Comparison of ENCODE assay signal across 11 cellular contexts in the genomic region with DNA sequence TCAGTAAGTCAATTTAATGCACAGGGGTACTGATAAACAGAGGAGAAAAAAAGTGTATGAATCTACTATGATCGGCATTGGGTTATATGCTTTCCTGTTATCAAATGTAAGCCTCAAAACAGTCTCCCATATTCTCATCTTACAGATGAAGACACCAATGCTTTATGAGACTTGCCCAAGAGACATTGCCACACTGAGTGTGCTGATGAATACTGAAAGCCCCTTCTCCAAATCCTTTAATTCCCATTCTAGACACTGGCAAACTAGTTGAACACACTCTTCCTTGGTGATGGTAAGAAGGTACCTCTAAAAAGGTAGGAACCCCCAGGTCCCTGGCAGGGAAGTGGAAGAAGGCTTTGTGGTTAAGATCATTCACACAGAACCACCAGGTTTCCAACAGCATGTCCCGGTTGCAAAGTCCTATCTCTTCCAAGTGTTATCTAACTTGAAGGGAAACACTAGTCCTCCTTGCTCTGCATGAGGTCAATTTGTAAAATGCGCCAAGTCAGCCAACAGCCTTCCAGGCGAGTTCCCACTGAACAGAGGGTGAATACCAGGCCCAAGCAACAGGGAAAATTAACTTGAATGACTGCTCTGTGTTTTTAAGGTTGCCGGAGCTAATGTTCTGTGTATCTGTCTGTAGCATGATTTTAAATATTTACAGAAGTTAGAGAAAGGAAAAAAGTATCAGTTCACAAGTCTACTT. TPM values are rescaled to one million over a fixed set of nuclear protein-coding genes. Genes with fewer than 3 reads are reported as not detected.
DNase-seq lines count a peak whose midpoint lies in the region; ATAC-seq lines count a peak whose summit lies in the region.
"Had no signal": no experiment of that assay in that cellular context is flagged by ENCODE, and none has a peak within 500 bp of the region (broad histone marks: within the 10 kb centered on the region; RNA-seq: fewer than 3 reads in every experiment).

No MANE protein-coding gene starts in this region.

- H2BK120ac ChIP-seq in neuronal stem cell (ENCODE audit: low read depth, low read length), result no peak overlapping the region

- no peak overlapping the region for H4K91ac ChIP-seq in neuronal stem cell (ENCODE audit: low read depth, low read length, poor library complexity)

- no CpG with 5 or more reads among the region's 5 CpGs for WGBS in neuronal stem cell (ENCODE audit: extremely low coverage in 2 of 2, insufficient read length in 2 of 2, insufficient replicate concordance in 1 of 2), 2 donors

- no peak overlapping the region for H4K8ac ChIP-seq in neuronal stem cell (ENCODE audit: low read depth, low read length)

- ATAC-seq in Right ventricle myocardium superior (ENCODE audit: poor library complexity) (peak; percentile 7), GM21786 (IDR thresholded peaks at IDR 0.05; ENCODE audit: unreplicated experiment) (no peak)

- DNase-seq in EH (ENCODE audit: low read depth), result peak; percentile 36
- peak; percentile 24 for DNase-seq in adipocyte (ENCODE audit: low read depth)
- no peak for DNase-seq in Right ventricle myocardium superior
- DNase-seq in pons (ENCODE audit: low spot score), result peak; percentile 47
- DNase-seq in NCI-H1105 (lab: John Stamatoyannopoulos, UW), result no peak
- no peak for DNase-seq in NCI-H82 treated with DMSO at 0.1 percent for 48 hours (lab: John Stamatoyannopoulos, UW; ENCODE audit: unreplicated experiment)
- no peak for DNase-seq in neuronal stem cell (ENCODE audit: low spot score)
- DNase-seq: activated naive CD4-positive, alpha-beta T cell treated with anti-CD3 and anti-CD28 coated beads, Interleukin-2, amount 10 ng/mL, durations not matched to agents 7 days and 5 days had no signal

- no peak overlapping the region for H3K18ac ChIP-seq in neuronal stem cell (ENCODE audit: low read length)

- H2AFZ ChIP-seq in neuronal stem cell (ENCODE audit: low read length), result no peak overlapping the region

- H3K4me3 ChIP-seq in adipocyte (ENCODE audit: low read length) (peak overlapping the region; percentile 30), neuronal stem cell (ENCODE audit: low read length in 2 of 2) (no peak overlapping the region)

- no peak overlapping the region for H2BK15ac ChIP-seq in neuronal stem cell (ENCODE audit: low read length)

- no peak overlapping the region for H2BK12ac ChIP-seq in neuronal stem cell (ENCODE audit: low read length)

- no peaks in the 10 kb centered on the region for H3K9me3 ChIP-seq in adipocyte (ENCODE audit: control insufficient read depth, low read length)
- no peaks in the 10 kb centered on the region for H3K9me3 ChIP-seq in neuronal stem cell (replicated peaks in 1 of 2; ENCODE audit: control insufficient read depth in 2 of 2, insufficient read depth in 1 of 2, low read depth in 1 of 2, low read length in 2 of 2)

- H3K27me3 ChIP-seq in adipocyte (replicated peaks; ENCODE audit: control insufficient read depth, insufficient read depth, low read length), result no peaks in the 10 kb centered on the region
- H3K27me3 ChIP-seq in neuronal stem cell (ENCODE audit: control insufficient read depth in 3 of 3, insufficient read depth in 3 of 3, low read depth in 1 of 3, low read length in 3 of 3), result no peaks in the 10 kb centered on the region

- no peak overlapping the region for H3K27ac ChIP-seq in neuronal stem cell (replicated peaks; ENCODE audit: low read length)
- H3K27ac ChIP-seq: epithelial cell of prostate, VCaP had no signal

- H3K79me1 ChIP-seq in neuronal stem cell (ENCODE audit: low read depth, low read length), result no peaks in the 10 kb centered on the region

- no peak overlapping the region for H3K4me2 ChIP-seq in neuronal stem cell (ENCODE audit: insufficient read depth, low read length, poor library complexity, severe bottlenecking)

- peak overlapping the region; percentile 24 for H3K9ac ChIP-seq in adipocyte (ENCODE audit: low read length)
- H3K9ac ChIP-seq in neuronal stem cell (ENCODE audit: low read depth, low read length, poor library complexity), result no peak overlapping the region

- no peak overlapping the region for H2BK5ac ChIP-seq in neuronal stem cell (ENCODE audit: low read length)

- H2AK5ac ChIP-seq in neuronal stem cell (ENCODE audit: low read depth, low read length), result no peak overlapping the region

- no peak overlapping the region for H3K23ac ChIP-seq in neuronal stem cell (ENCODE audit: low read depth, low read length, poor library complexity)

- no peak overlapping the region for H3K14ac ChIP-seq in neuronal stem cell (ENCODE audit: low read length)

- H3K4me1 ChIP-seq in adipocyte (ENCODE audit: control insufficient read depth, insufficient read depth, low read length), result peaks cover 55% of the 10 kb centered on the region
- H3K4me1 ChIP-seq in neuronal stem cell (ENCODE audit: control insufficient read depth in 2 of 2, insufficient read depth in 1 of 2, low read depth in 1 of 2, low read length in 2 of 2), result peaks cover 10 to 19% of the 10 kb centered on the region in 2 donors

- H3K36me3 ChIP-seq in adipocyte (ENCODE audit: control insufficient read depth, insufficient read depth, low read length, severe bottlenecking), result peaks cover 8% of the 10 kb centered on the region
- H3K36me3 ChIP-seq in neuronal stem cell (replicated peaks in 1 of 2; ENCODE audit: control insufficient read depth in 2 of 2, insufficient read depth in 2 of 2, low read length in 2 of 2), result peaks cover 0 to 16% of the 10 kb centered on the region in 2 donors

- intact Hi-C loops in Right ventricle myocardium superior (cut with DNase I), result no loop called here

- no peak overlapping the region for H3K4ac ChIP-seq in neuronal stem cell (ENCODE audit: low read length)

RNA-seq across cellular contexts. Expression of a gene that starts 5.1 kb away (rescaled TPM):
- total RNA-seq in Right ventricle myocardium superior, result 46.3 TPM
- 5.9 TPM for polyA plus RNA-seq in neuronal stem cell (2013, experiment 1 of 2)
- 5.7 TPM for polyA plus RNA-seq in neuronal stem cell (2013, experiment 2 of 2)

Comparison
In these comparisons a context has a peak if more than half of its experiments do, and no peak if none do; other contexts are left out.
1. DNase-seq: peak in EH (single experiment), adipocyte (single experiment) and pons (single experiment); none in Right ventricle myocardium superior (single experiment), NCI-H1105 (single experiment), NCI-H82 treated with DMSO at 0.1 percent for 48 hours (single experiment) and neuronal stem cell (single experiment).